Comparison of ENCODE assay signal across 29 cellular contexts in the genomic region with DNA sequence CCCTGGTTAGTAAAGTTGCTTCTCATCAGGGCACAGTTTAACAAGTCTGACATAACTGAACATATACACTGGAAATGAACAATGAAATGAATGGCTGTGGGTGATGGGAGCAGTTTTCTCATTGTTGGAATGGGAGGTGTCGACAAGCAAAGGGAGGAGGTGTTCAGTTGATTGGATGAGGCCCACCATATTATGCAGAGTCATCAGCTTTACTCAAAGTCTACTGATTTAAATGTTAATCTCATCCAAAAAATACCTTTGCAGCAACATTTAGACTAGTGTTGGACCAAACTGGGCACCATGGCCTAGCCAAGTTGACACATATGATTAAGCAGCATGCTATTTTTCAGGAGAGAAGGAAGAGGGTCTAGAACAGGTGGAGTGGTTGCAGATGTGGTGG.
"Had no signal": no experiment of that assay in that cellular context is flagged by ENCODE, and none has a peak within 500 bp of the region (broad histone marks: within the 10 kb centered on the region; RNA-seq: fewer than 3 reads in every experiment).

No MANE protein-coding gene starts in this region.

- H3K9me3 Mint-ChIP-seq: stimulated activated naive CD8-positive, alpha-beta T cell treated with anti-CD3 and anti-CD28 coated beads, Interleukin-15, amount 100 ng/mL, for 72 hours; stimulated activated naive CD8-positive, alpha-beta T cell treated with anti-CD3 and anti-CD28 coated beads, Interleukin-15, Interleukin-2, amounts not matched to agents 100 ng/mL and 50 ng/mL, for 24 hours; type B pancreatic cell had no signal

- H3K27ac ChIP-seq: stomach, suprapubic skin, testis, thoracic aorta, thyroid gland, tibial artery, tibial nerve, transverse colon, upper lobe of left lung, upper lobe of right lung, uterus, vagina had no signal

- H3K36me3 ChIP-seq: stomach, suprapubic skin, thoracic aorta, thyroid gland, tibial artery, tibial nerve, transverse colon, upper lobe of left lung, upper lobe of right lung, uterus, vagina had no signal

- H3K4me1 ChIP-seq: stomach, suprapubic skin, testis, thyroid gland, tibial artery, tibial nerve, transverse colon, upper lobe of left lung, upper lobe of right lung, uterus, vagina had no signal

- H3K4me3 ChIP-seq: stomach, suprapubic skin, testis, thoracic aorta, thyroid gland, tibial artery, tibial nerve, transverse colon, upper lobe of left lung, upper lobe of right lung, uterus, vagina had no signal

- FAIRE-seq: urothelium cell line had no signal

- H3K9me3 ChIP-seq: suprapubic skin, testis, thoracic aorta, thyroid gland, transverse colon, upper lobe of left lung, upper lobe of right lung, uterus, vagina had no signal

- H3K27ac Mint-ChIP-seq: stimulated activated effector memory CD8-positive, alpha-beta T cell treated with anti-CD3 and anti-CD28 coated beads, Interleukin-12 subunit alpha, Interleukin-12 subunit beta, amount 100 ng/mL, for 72 hours; stimulated activated memory B cell treated with anti-CD40 and anti-IgM and Interleukin-4, amounts not matched to agents 10 μg/mL and 1 μg/mL and 100 μg/mL, for 72 hours; stimulated activated naive B cell treated with anti-CD40 and anti-IgM and Interleukin-4, amounts not matched to agents 10 μg/mL and 1 μg/mL and 100 μg/mL, for 72 hours; stimulated activated naive CD8-positive, alpha-beta T cell treated with anti-CD3 and anti-CD28 coated beads, Interleukin-15, amount 100 ng/mL, for 72 hours; stimulated activated naive CD8-positive, alpha-beta T cell treated with anti-CD3 and anti-CD28 coated beads, Interleukin-15, Interleukin-2, amounts not matched to agents 100 ng/mL and 50 ng/mL, for 24 hours; type B pancreatic cell had no signal

- ATAC-seq: stimulated activated effector memory CD8-positive, alpha-beta T cell treated with anti-CD3 and anti-CD28 coated beads, Interleukin-12 subunit alpha, Interleukin-12 subunit beta, amount 100 ng/mL, for 72 hours; stimulated activated memory B cell treated with anti-CD40 and anti-IgM and Interleukin-4, amounts not matched to agents 10 μg/mL and 1 μg/mL and 100 μg/mL, for 72 hours; stimulated activated naive B cell treated with anti-CD40 and anti-IgM and Interleukin-4, amounts not matched to agents 10 μg/mL and 1 μg/mL and 100 μg/mL, for 72 hours; stimulated activated naive CD8-positive, alpha-beta T cell treated with anti-CD3 and anti-CD28 coated beads, Interleukin-15, amount 100 ng/mL, for 72 hours; stimulated activated naive CD8-positive, alpha-beta T cell treated with anti-CD3 and anti-CD28 coated beads, Interleukin-15, Interleukin-2, amounts not matched to agents 100 U/mL and 50 U/mL, for 24 hours; upper lobe of right lung had no signal

- H3K4me1 Mint-ChIP-seq: stimulated activated effector memory CD8-positive, alpha-beta T cell treated with anti-CD3 and anti-CD28 coated beads, Interleukin-12 subunit alpha, Interleukin-12 subunit beta, amount 100 ng/mL, for 72 hours; stimulated activated memory B cell treated with anti-CD40 and anti-IgM and Interleukin-4, amounts not matched to agents 10 μg/mL and 1 μg/mL and 100 μg/mL, for 72 hours; stimulated activated naive B cell treated with anti-CD40 and anti-IgM and Interleukin-4, amounts not matched to agents 10 μg/mL and 1 μg/mL and 100 μg/mL, for 72 hours; stimulated activated naive CD8-positive, alpha-beta T cell treated with anti-CD3 and anti-CD28 coated beads, Interleukin-15, amount 100 ng/mL, for 72 hours had no signal

- H3K36me3 Mint-ChIP-seq: stimulated activated effector memory CD8-positive, alpha-beta T cell treated with anti-CD3 and anti-CD28 coated beads, Interleukin-12 subunit alpha, Interleukin-12 subunit beta, amount 100 ng/mL, for 72 hours; stimulated activated memory B cell treated with anti-CD40 and anti-IgM and Interleukin-4, amounts not matched to agents 10 μg/mL and 1 μg/mL and 100 μg/mL, for 72 hours; stimulated activated naive B cell treated with anti-CD40 and anti-IgM and Interleukin-4, amounts not matched to agents 10 μg/mL and 1 μg/mL and 100 μg/mL, for 72 hours; type B pancreatic cell had no signal

- DNase-seq: stimulated activated CD4-positive, alpha-beta T cell treated with anti-CD3 and anti-CD28 coated beads, Interleukin-2, amount 100 ng/mL, for 48 hours; stimulated activated CD4-positive, alpha-beta T cell treated with anti-CD3 and anti-CD28 coated beads, Interleukin-4, amount 100 ng/mL, for 1 hour; stimulated activated CD4-positive, alpha-beta T cell treated with anti-CD3 and anti-CD28 coated beads, Interleukin-4, amount 100 ng/mL, for 24 hours; stimulated activated CD4-positive, alpha-beta T cell treated with anti-CD3 and anti-CD28 coated beads, Interleukin-4, amount 100 ng/mL, for 4 hours; stimulated activated CD8-positive, alpha-beta memory T cell treated with anti-CD3 and anti-CD28 coated beads, Interleukin-4, amount 100 ng/mL, for 48 hours; stimulated activated naive B cell treated with anti-CD40 and anti-IgM and Interleukin-4, amounts not matched to agents 10 μg/mL and 1 μg/mL and 100 μg/mL, for 72 hours; stimulated activated naive CD4-positive, alpha-beta T cell; stimulated activated naive CD4-positive, alpha-beta T cell treated with Interleukin-2 at 50 U/mL for 16 hours; stimulated activated naive CD8-positive, alpha-beta T cell treated with anti-CD3 and anti-CD28 coated beads, Interleukin-15, amount 100 ng/mL, for 72 hours; stimulated activated naive CD8-positive, alpha-beta T cell treated with anti-CD3 and anti-CD28 coated beads, Interleukin-15, Interleukin-2, amounts not matched to agents 100 U/mL and 50 U/mL, for 24 hours; stomach; substantia nigra; testis; thyroid gland; tibial artery; transverse colon; trophoblast cell; upper lobe of left lung; upper lobe of right lung; uterus had no signal

- H3K27me3 ChIP-seq: stomach, testis, thyroid gland, tibial artery, tibial nerve, transverse colon, upper lobe of left lung, upper lobe of right lung, uterus, vagina had no signal

- H3K4me3 Mint-ChIP-seq: stimulated activated effector memory CD8-positive, alpha-beta T cell treated with anti-CD3 and anti-CD28 coated beads, Interleukin-12 subunit alpha, Interleukin-12 subunit beta, amount 100 ng/mL, for 72 hours; stimulated activated memory B cell treated with anti-CD40 and anti-IgM and Interleukin-4, amounts not matched to agents 10 μg/mL and 1 μg/mL and 100 μg/mL, for 72 hours; stimulated activated naive B cell treated with anti-CD40 and anti-IgM and Interleukin-4, amounts not matched to agents 10 μg/mL and 1 μg/mL and 100 μg/mL, for 72 hours; stimulated activated naive CD8-positive, alpha-beta T cell treated with anti-CD3 and anti-CD28 coated beads, Interleukin-15, amount 100 ng/mL, for 72 hours; stimulated activated naive CD8-positive, alpha-beta T cell treated with anti-CD3 and anti-CD28 coated beads, Interleukin-15, Interleukin-2, amounts not matched to agents 100 ng/mL and 50 ng/mL, for 24 hours; type B pancreatic cell had no signal
